17 cellular contexts compared by ENCODE assay signal in the genomic region with DNA sequence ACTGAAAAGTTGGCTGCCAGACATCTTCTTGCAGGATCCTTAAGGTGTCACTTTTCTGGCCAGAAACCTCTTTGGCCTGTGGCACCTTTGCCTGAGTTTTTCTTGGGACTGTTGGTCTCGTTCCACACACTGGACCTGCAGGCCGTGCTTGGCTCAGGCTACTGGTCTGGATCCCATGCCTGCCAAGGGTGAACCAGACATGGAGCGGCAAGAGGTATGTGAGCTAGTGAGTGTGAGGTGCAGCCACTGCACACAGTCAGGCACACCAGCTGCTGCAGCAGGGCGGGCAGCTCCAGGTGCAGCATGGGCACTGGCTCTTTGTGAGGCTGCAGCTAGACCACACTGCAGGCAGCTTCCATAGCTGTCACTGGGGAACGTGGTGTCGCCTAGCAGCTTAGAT.
"Had no signal": no experiment of that assay in that cellular context is flagged by ENCODE, and none has a peak within 500 bp of the region (broad histone marks: within the 10 kb centered on the region; RNA-seq: fewer than 3 reads in every experiment).

No MANE protein-coding gene starts in this region.

- H3K27ac ChIP-seq: epithelial cell of prostate, esophagus muscularis mucosa, parathyroid adenoma, prostate gland, sigmoid colon, skin epidermis, stomach, upper lobe of left lung, vagina had no signal

- H3K4me1 ChIP-seq: parathyroid adenoma, prostate gland, stomach, upper lobe of left lung had no signal

- H3K4me3 ChIP-seq: esophagus muscularis mucosa, gastrocnemius medialis, prostate gland, sigmoid colon, skin epidermis, stomach, upper lobe of left lung, vagina had no signal

- DNase-seq: effector memory CD8-positive, alpha-beta T cell; immature natural killer cell; naive B cell; retina; sigmoid colon; stimulated activated CD4-positive, alpha-beta T cell treated with anti-CD3 and anti-CD28 coated beads, Interleukin-12 subunit alpha, Interleukin-12 subunit beta, amount 100 ng/mL, for 4 hours; stimulated activated naive CD4-positive, alpha-beta T cell; stomach; substantia nigra had no signal

- H3K36me3 ChIP-seq: gastrocnemius medialis, prostate gland, sigmoid colon, upper lobe of left lung, vagina had no signal

- H3K27me3 ChIP-seq: esophagus muscularis mucosa, gastrocnemius medialis, sigmoid colon, stomach, upper lobe of left lung, vagina had no signal

- H3K9me3 ChIP-seq: gastrocnemius medialis, prostate gland, vagina had no signal

- ATAC-seq: effector memory CD8-positive, alpha-beta T cell; gastrocnemius medialis had no signal
